ENCODE assay signal across 8 cellular contexts in the genomic region with DNA sequence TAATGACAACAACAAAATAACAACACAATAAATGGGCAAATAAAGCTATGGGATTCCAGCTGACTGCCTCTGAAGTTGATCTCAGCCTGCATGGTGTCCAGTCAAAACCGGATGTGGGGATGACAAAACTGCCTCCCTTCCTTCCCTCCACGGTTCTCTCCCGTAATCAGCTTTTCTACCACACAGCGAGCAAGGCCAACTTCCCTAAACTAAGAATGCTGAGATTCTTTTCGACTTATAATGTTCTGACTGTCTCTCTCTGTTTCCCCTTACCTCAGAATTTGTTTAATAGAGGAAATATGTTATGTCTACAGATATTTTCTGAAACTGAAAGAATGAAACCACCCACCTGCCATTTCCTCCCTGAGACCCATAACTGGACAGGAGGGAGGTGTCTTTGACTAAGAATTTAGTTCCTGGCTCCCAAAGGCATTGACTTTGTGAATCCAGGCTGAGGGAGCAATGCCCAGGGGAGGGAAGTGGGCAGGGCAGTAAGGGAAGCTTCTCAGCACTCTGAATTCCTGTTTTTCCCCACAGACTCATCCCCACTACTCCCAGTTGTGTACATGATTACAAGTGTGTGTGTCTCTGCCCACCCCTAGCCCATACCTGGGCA. TPM values are rescaled to one million over a fixed set of nuclear protein-coding genes. Genes with fewer than 3 reads are reported as not detected.
DNase-seq lines count a peak whose midpoint lies in the region; ATAC-seq, FAIRE-seq and TF ChIP-seq lines count a peak whose summit lies in the region.

No MANE protein-coding gene starts in this region.

- intact Hi-C loops in ascending aorta (cut with DNase I) (no loop called here), lower lobe of right lung (cut with DNase I) (no loop called here), aorta (cut with DNase I) (no loop called here)

- H3K27ac ChIP-seq in MM.1S (ENCODE audit: low read length) (peak overlapping the region; percentile 91), ascending aorta (peak overlapping the region; percentile 59 to 72), lower lobe of right lung (peak overlapping the region; percentile 80), aorta (ENCODE audit: low read depth in 1 of 2, low read length in 2 of 2) (peak overlapping the region in 1 of 2 donors; percentile 17)

- H3K36me3 ChIP-seq in MM.1S (replicated peaks; ENCODE audit: insufficient read depth, low read length) = no peaks in the 10 kb centered on the region
- H3K36me3 ChIP-seq in ascending aorta = peaks cover 0 to 8% of the 10 kb centered on the region in 2 donors
- H3K36me3 ChIP-seq in lower lobe of right lung = peaks cover 2% of the 10 kb centered on the region
- peaks cover 0 to 2% of the 10 kb centered on the region in 2 donors for H3K36me3 ChIP-seq in aorta (ENCODE audit: control insufficient read depth in 1 of 2, insufficient read depth in 2 of 2, low read length in 1 of 2)

- H3K79me2 ChIP-seq in MM.1S (ENCODE audit: low read length) = peaks cover 5% of the 10 kb centered on the region

- no peaks in the 10 kb centered on the region for H3K9me3 ChIP-seq in MM.1S (replicated peaks; ENCODE audit: insufficient read depth, low read length)
- H3K9me3 ChIP-seq in ascending aorta = peaks cover 0 to 15% of the 10 kb centered on the region in 2 donors
- H3K9me3 ChIP-seq in lower lobe of right lung = no peaks in the 10 kb centered on the region
- peaks cover 2% of the 10 kb centered on the region for H3K9me3 ChIP-seq in aorta (ENCODE audit: control insufficient read depth, low read length)

- TF ChIP-seq CTCF in MM.1S (IDR thresholded peaks at IDR 0.05; ENCODE audit: low read length) (no peak), ascending aorta (IDR thresholded peaks at IDR 0.05) (no peak), lower lobe of right lung (IDR thresholded peaks at IDR 0.05) (no peak), type B pancreatic cell (conservative IDR thresholded peaks at IDR 0.05) (no peak)

- FAIRE-seq in GM12892 (lab: Jason Lieb, UNC) = peak; percentile 95

- no peaks in the 10 kb centered on the region for H3K9me2 ChIP-seq in MM.1S (replicated peaks; ENCODE audit: insufficient read depth, low read length)

- H3K27me3 ChIP-seq in MM.1S (replicated peaks; ENCODE audit: insufficient read depth, low read length) (no peaks in the 10 kb centered on the region), ascending aorta (no peaks in the 10 kb centered on the region), lower lobe of right lung (ENCODE audit: low read depth) (no peaks in the 10 kb centered on the region), aorta (ENCODE audit: control insufficient read depth in 1 of 2, insufficient read depth in 2 of 2, low read length in 1 of 2) (no peaks in the 10 kb centered on the region)

- H3K4me1 ChIP-seq in MM.1S (ENCODE audit: low read length) (peaks cover 13% of the 10 kb centered on the region), ascending aorta (no peaks in the 10 kb centered on the region), lower lobe of right lung (peaks cover 15% of the 10 kb centered on the region), aorta (ENCODE audit: control insufficient read depth in 1 of 2, insufficient read depth in 2 of 2, low read length in 2 of 2) (peaks cover 1 to 3% of the 10 kb centered on the region in 2 donors)

- peak; percentile 41 for DNase-seq in GM12892 (ENCODE audit: insufficient read length)
- DNase-seq in MM.1S = peak; percentile 73
- DNase-seq in ascending aorta (ENCODE audit: low spot score in 2 of 2) = peak in 1 of 2 donors; percentile 26
- peak; percentile 57 for DNase-seq in lower lobe of right lung
- peak in 1 of 2 donors; percentile 69 for DNase-seq in aorta
- no peak for DNase-seq in NCI-H345 (lab: John Stamatoyannopoulos, UW)
- DNase-seq in type B pancreatic cell (ENCODE audit: extremely low spot score, unreplicated experiment) = no peak

- H3K27me3 Mint-ChIP-seq in type B pancreatic cell = no peaks in the 10 kb centered on the region

- no peak overlapping the region for H3K4me3 Mint-ChIP-seq in type B pancreatic cell

- peaks cover 4% of the 10 kb centered on the region for H3K4me1 Mint-ChIP-seq in type B pancreatic cell (ENCODE audit: unreplicated experiment)

- H2AFZ ChIP-seq in MM.1S (ENCODE audit: low read length) = peak overlapping the region; percentile 64

- peak overlapping the region; percentile 64 for H3K9ac ChIP-seq in MM.1S (ENCODE audit: low read length)

- H3K4me2 ChIP-seq in MM.1S (ENCODE audit: low read depth, low read length) = peak overlapping the region; percentile 86

- 28 to 40% methylated on average over 5 of the region's 5 CpGs for WGBS in aorta, 2 donors

- TF ChIP-seq POLR2A in GM12892 (IDR thresholded peaks at IDR 0.05; ENCODE audit: low read depth, low read length) = peak; percentile 75

- peaks cover 27% of the 10 kb centered on the region for H3F3A ChIP-seq in MM.1S (ENCODE audit: insufficient read depth, low read length)

- H3K36me3 Mint-ChIP-seq in type B pancreatic cell = peaks cover 3% of the 10 kb centered on the region

- peak overlapping the region; percentile 57 for H3K4me3 ChIP-seq in MM.1S (ENCODE audit: low read length)
- peak overlapping the region; percentile 37 to 52 for H3K4me3 ChIP-seq in ascending aorta
- H3K4me3 ChIP-seq in lower lobe of right lung = peak overlapping the region; percentile 51
- peak overlapping the region in 1 of 2 donors; percentile 72 for H3K4me3 ChIP-seq in aorta (ENCODE audit: low read length in 2 of 2)

- H3K27ac Mint-ChIP-seq in type B pancreatic cell = no peak overlapping the region

- peaks cover 7% of the 10 kb centered on the region for H3K9me3 Mint-ChIP-seq in type B pancreatic cell

- ATAC-seq in GM21723 (IDR thresholded peaks at IDR 0.05; ENCODE audit: unreplicated experiment) (peak; percentile 83), lower lobe of right lung (peak; percentile 84 to 86), aorta (ENCODE audit: low FRiP score) (peak; percentile 57)

- no peaks in the 10 kb centered on the region for H4K20me1 ChIP-seq in MM.1S (ENCODE audit: insufficient read depth, low read length)

RNA-seq across cellular contexts. Expression of a gene that starts 1.0 kb away (rescaled TPM):
- polyA plus RNA-seq in GM12892 (2012; ENCODE audit: missing spikeins) = 15.9 TPM
- total RNA-seq in ascending aorta = 1.1 TPM
- 35.3 TPM for total RNA-seq in lower lobe of right lung
- total RNA-seq in aorta = 10 to 100 TPM; 18.1 to 29.7 TPM
- 1 to 10 TPM; 1.1 to 4.5 TPM for polyA plus RNA-seq in aorta
- 0.36 and 0.55 TPM in 2 replicates for total RNA-seq in type B pancreatic cell (ENCODE audit: low replicate concordance)

RNA-seq across cellular contexts. Expression of a gene that starts 22.8 kb away (rescaled TPM):
- 64.3 TPM for polyA plus RNA-seq in GM12892 (2012; ENCODE audit: missing spikeins)
- total RNA-seq in ascending aorta (not detected), lower lobe of right lung (1.2 TPM), aorta (1 to 10 TPM in 1 of 2 donors, under 1 TPM in 1; 0.32 to 1.1 TPM), type B pancreatic cell (ENCODE audit: low replicate concordance) (0.22 and 0.81 TPM in 2 replicates)
- polyA plus RNA-seq in aorta = not detected

RNA-seq across cellular contexts. Expression of a gene that starts 51.0 kb away (rescaled TPM):
- 15.0 TPM for polyA plus RNA-seq in GM12892 (2012; ENCODE audit: missing spikeins)
- total RNA-seq in ascending aorta (0.11 TPM), lower lobe of right lung (12.4 TPM), aorta (10 to 100 TPM in 1 of 2 donors, 1 to 10 TPM in 1; 5.8 to 12.8 TPM), type B pancreatic cell (ENCODE audit: low replicate concordance) (0.56 and 0.67 TPM in 2 replicates)
- under 1 TPM; 0.33 to 0.75 TPM for polyA plus RNA-seq in aorta

Comparison
In these comparisons a context has a peak if more than half of its experiments do, and no peak if none do; other contexts are left out.
1. DNase-seq: peak in GM12892 (single experiment), MM.1S (single experiment) and lower lobe of right lung (single experiment); none in NCI-H345 (single experiment) and type B pancreatic cell (single experiment).
2. Peak in every context shown above with its lines, with median percentiles within 50 percentile points of each other: ATAC-seq.